In the genomic region with DNA sequence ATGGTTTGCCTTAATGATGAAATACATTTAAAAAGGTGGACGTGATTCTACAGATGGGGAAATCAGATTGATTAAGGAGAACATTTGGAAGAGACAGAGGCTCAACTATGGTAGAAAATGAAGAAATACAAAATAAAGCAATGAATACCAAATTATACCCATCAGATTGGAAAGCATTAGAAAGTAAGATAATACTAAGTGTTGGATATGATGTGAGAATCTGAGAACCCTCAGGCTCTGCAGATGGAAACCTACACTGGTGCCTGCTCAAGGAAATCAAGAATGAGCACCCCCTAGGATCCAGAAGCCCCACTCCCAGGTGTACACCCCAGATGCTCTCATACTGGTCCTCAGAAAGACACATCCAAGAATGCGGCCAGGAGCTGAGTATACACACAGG, we compare ENCODE assay signal across 21 cellular contexts.
"Had no signal": no experiment of that assay in that cellular context is flagged by ENCODE, and none has a peak within 500 bp of the region (broad histone marks: within the 10 kb centered on the region; RNA-seq: fewer than 3 reads in every experiment).

No MANE protein-coding gene starts in this region.

- H3K4me3 ChIP-seq: cardiac muscle cell had no signal

- H3K27ac ChIP-seq: brain microvascular endothelial cell, SK-N-MC had no signal

- DNase-seq: activated CD4-positive, alpha-beta T cell treated with anti-CD3 and anti-CD28 coated beads for 48 hours; activated CD4-positive, alpha-beta T cell treated with anti-CD3 and anti-CD28 coated beads, Interleukin-2, amount 50 U/mL, for 4 hours; activated CD4-positive, CD25-positive, alpha-beta regulatory T cell treated with anti-CD3 and anti-CD28 coated beads, Interleukin-2, amount 50 U/mL, for 72 hours; activated CD8-positive, alpha-beta memory T cell treated with anti-CD3 and anti-CD28 coated beads, Interleukin-2, amount 10 ng/mL, durations not matched to agents 7 days and 5 days; activated CD8-positive, alpha-beta T cell treated with anti-CD3 and anti-CD28 coated beads, Interleukin-2, amount 10 ng/mL, durations not matched to agents 7 days and 5 days; activated gamma-delta T cell; activated naive CD4-positive, alpha-beta T cell treated with anti-CD3 and anti-CD28 coated beads, Interleukin-2, amount 10 ng/mL, durations not matched to agents 7 days and 5 days; activated naive CD8-positive, alpha-beta T cell treated with anti-CD3 and anti-CD28 coated beads for 36 hours; activated T-cell treated with anti-CD3 and anti-CD28 coated beads, Interleukin-2, amount 50 U/mL, for 48 hours; Kasumi-1; KBM-7; NCI-H1436 treated with DMSO at 0.1 percent for 48 hours; NCI-H2081; NCI-H446; RPMI8226; T-cell; T-helper 2 cell; T1000 had no signal

- H3K36me3 ChIP-seq: brain microvascular endothelial cell, cardiac muscle cell had no signal

- H3K27me3 ChIP-seq: cardiac muscle cell had no signal
